Comparison of ENCODE assay signal across 2 cellular contexts in genomic region chr10:22434521-22434920, GRCh38.
TF ChIP-seq lines count a peak whose summit lies in the region.

No MANE protein-coding gene starts in this region.

TF ChIP-seq in A549, 52 proteins besides CTCF, POLR2A, EP300 and RAD21 (continued from another document):
- TF ChIP-seq BCL3 (IDR thresholded peaks at IDR 0.05), result no peak
- TF ChIP-seq EHMT2 (IDR thresholded peaks at IDR 0.05; ENCODE audit: low read depth), result no peak
- TF ChIP-seq ELK1 (IDR thresholded peaks at IDR 0.05; ENCODE audit: low read depth, low read length), result no peak
- TF ChIP-seq TP53 (CRISPR knock-in tag; IDR thresholded peaks at IDR 0.05), result no peak
- TF ChIP-seq SREBF2 (IDR thresholded peaks at IDR 0.05), result no peak
- no peak for TF ChIP-seq ZC3H11A (IDR thresholded peaks at IDR 0.05)
- TF ChIP-seq HOXA7 (CRISPR knock-in tag; IDR thresholded peaks at IDR 0.05), result no peak
- TF ChIP-seq MAZ (IDR thresholded peaks at IDR 0.05; ENCODE audit: borderline replicate concordance, low read depth, low read length), result no peak
- TF ChIP-seq KDM1A (IDR thresholded peaks at IDR 0.05; ENCODE audit: low read depth), result no peak

TF ChIP-seq in HCT116, 20 proteins besides CTCF, POLR2A, EP300 and RAD21 (continued from another document):
- no peak for TF ChIP-seq EGR1 (IDR thresholded peaks at IDR 0.05; ENCODE audit: low read depth)
- no peak for TF ChIP-seq SIN3A (IDR thresholded peaks at IDR 0.05; ENCODE audit: low read depth)
- no peak for TF ChIP-seq POLR2AphosphoS5 (IDR thresholded peaks at IDR 0.05; ENCODE audit: low read depth, low read length)
- TF ChIP-seq JUND (IDR thresholded peaks at IDR 0.05), result no peak
- no peak for TF ChIP-seq CBX3 (IDR thresholded peaks at IDR 0.05; ENCODE audit: low read depth)
- TF ChIP-seq EZH2phosphoT487 (IDR thresholded peaks at IDR 0.05; ENCODE audit: borderline replicate concordance), result no peak
